In the genomic region with DNA sequence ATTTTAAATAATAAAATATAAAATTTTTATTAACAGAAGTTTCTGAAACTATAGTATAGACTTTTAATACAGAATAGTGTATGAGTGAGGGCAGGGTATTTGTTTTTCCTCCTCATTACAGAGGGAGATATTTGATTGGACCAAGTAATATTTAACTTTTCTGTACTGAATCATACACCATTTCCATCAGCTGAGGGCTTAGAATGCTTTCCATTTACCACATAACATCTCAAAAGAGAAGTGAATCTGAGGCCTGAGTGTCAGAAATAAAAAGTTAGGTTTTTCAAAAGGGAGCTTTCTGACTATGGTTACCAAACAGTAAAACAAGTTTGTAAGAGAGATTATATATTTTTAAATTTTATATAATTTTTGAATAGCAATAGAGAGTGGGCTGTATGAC, we compare ENCODE assay signal across 16 cellular contexts.
A peak's percentile ranks its signal among the peaks of the same experiment; 100 is the strongest.
DNase-seq lines count a peak whose midpoint lies in the region; ATAC-seq lines count a peak whose summit lies in the region.
"Had no signal": no experiment of that assay in that cellular context is flagged by ENCODE, and none has a peak within 500 bp of the region (broad histone marks: within the 10 kb centered on the region; RNA-seq: fewer than 3 reads in every experiment).

No MANE protein-coding gene starts in this region.

- no peaks in the 10 kb centered on the region for H3K36me3 Mint-ChIP-seq in stimulated activated effector memory CD8-positive, alpha-beta T cell treated with anti-CD3 and anti-CD28 coated beads, Interleukin-12 subunit alpha, Interleukin-12 subunit beta, amount 100 ng/mL, for 72 hours

- DNase-seq in NOMO-1 treated with DMSO at 0.1 percent for 48 hours (lab: John Stamatoyannopoulos, UW; ENCODE audit: unreplicated experiment) = peak; percentile 17
- no peak for DNase-seq in NOMO-1 treated with dmso at 0.1 percent for 144 hours (lab: John Stamatoyannopoulos, UW; ENCODE audit: unreplicated experiment)
- DNase-seq in stimulated activated effector memory CD8-positive, alpha-beta T cell treated with anti-CD3 and anti-CD28 coated beads, Interleukin-12 subunit alpha, Interleukin-12 subunit beta, amount 100 ng/mL, for 72 hours (ENCODE audit: low spot score in 2 of 2) = no peak
- no peak for DNase-seq in DMS 273 (lab: John Stamatoyannopoulos, UW; ENCODE audit: unreplicated experiment)
- no peak for DNase-seq in NCI-H2227 treated with DMSO at 0.1 percent for 48 hours (lab: John Stamatoyannopoulos, UW)
- DNase-seq in NCI-H2107 (lab: John Stamatoyannopoulos, UW) = no peak
- DNase-seq: activated CD4-positive, alpha-beta T cell treated with anti-CD3 and anti-CD28 coated beads, Interleukin-2, amount 50 U/mL, for 4 hours; caudate nucleus; DMS53; effector memory CD4-positive, alpha-beta T cell; NCI-H1694; pancreas; SJCRH30; trophoblast cell had no signal

- H3K27ac Mint-ChIP-seq in stimulated activated effector memory CD8-positive, alpha-beta T cell treated with anti-CD3 and anti-CD28 coated beads, Interleukin-12 subunit alpha, Interleukin-12 subunit beta, amount 100 ng/mL, for 72 hours = no peak overlapping the region

- ATAC-seq in HG02642 (IDR thresholded peaks at IDR 0.05; ENCODE audit: poor library complexity, unreplicated experiment) (peak; percentile 55), HG03378 (IDR thresholded peaks at IDR 0.05; ENCODE audit: unreplicated experiment) (peak; percentile 82)
- ATAC-seq in stimulated activated effector memory CD8-positive, alpha-beta T cell treated with anti-CD3 and anti-CD28 coated beads, Interleukin-12 subunit alpha, Interleukin-12 subunit beta, amount 100 ng/mL, for 72 hours = peak; percentile 73
- ATAC-seq: pancreas had no signal

- H3K9me3 Mint-ChIP-seq in stimulated activated effector memory CD8-positive, alpha-beta T cell treated with anti-CD3 and anti-CD28 coated beads, Interleukin-12 subunit alpha, Interleukin-12 subunit beta, amount 100 ng/mL, for 72 hours = no peaks in the 10 kb centered on the region

- no peaks in the 10 kb centered on the region for H3K4me1 Mint-ChIP-seq in stimulated activated effector memory CD8-positive, alpha-beta T cell treated with anti-CD3 and anti-CD28 coated beads, Interleukin-12 subunit alpha, Interleukin-12 subunit beta, amount 100 ng/mL, for 72 hours

- no peak overlapping the region for H3K4me3 Mint-ChIP-seq in stimulated activated effector memory CD8-positive, alpha-beta T cell treated with anti-CD3 and anti-CD28 coated beads, Interleukin-12 subunit alpha, Interleukin-12 subunit beta, amount 100 ng/mL, for 72 hours
